21 cellular contexts compared by ENCODE assay signal in the genomic region with DNA sequence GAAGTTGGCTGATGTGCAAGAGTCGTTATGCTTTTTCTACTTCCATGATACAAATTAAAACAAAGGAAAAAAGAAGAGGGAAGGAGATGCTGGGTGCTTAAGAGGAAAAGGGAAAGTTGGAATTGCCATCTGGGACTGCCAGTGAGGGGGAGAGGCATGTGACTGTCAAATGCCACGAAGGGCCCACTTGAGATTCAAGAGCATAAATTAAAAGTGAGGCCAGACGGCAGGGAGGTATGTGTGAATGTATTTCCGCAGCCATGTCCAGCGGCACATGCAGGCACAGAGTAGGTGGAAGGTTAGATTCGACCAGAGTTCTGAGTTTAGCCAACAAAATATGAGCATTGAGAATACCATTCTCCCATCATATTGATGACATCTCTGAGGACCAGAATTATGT.
"Had no signal": no experiment of that assay in that cellular context is flagged by ENCODE, and none has a peak within 500 bp of the region (broad histone marks: within the 10 kb centered on the region; RNA-seq: fewer than 3 reads in every experiment).

No MANE protein-coding gene starts in this region.

- H3K27ac Mint-ChIP-seq: activated CD4-positive, alpha-beta T cell treated with anti-CD3 and anti-CD28 coated beads, Interleukin-2, amount 10 ng/mL, durations not matched to agents 7 days and 5 days; activated naive CD4-positive, alpha-beta T cell treated with anti-CD3 and anti-CD28 coated beads, Interleukin-2, amount 10 ng/mL, durations not matched to agents 7 days and 5 days; activated naive CD8-positive, alpha-beta T cell treated with anti-CD3 and anti-CD28 coated beads, Interleukin-2, amount 50 U/mL, for 24 hours; brain; nephron; stimulated activated effector memory CD8-positive, alpha-beta T cell treated with anti-CD3 and anti-CD28 coated beads, Interleukin-12 subunit alpha, Interleukin-12 subunit beta, amount 100 ng/mL, for 72 hours had no signal

- H3K4me1 Mint-ChIP-seq: activated CD4-positive, alpha-beta T cell treated with anti-CD3 and anti-CD28 coated beads, Interleukin-2, amount 10 ng/mL, durations not matched to agents 7 days and 5 days; activated naive CD4-positive, alpha-beta T cell treated with anti-CD3 and anti-CD28 coated beads, Interleukin-2, amount 10 ng/mL, durations not matched to agents 7 days and 5 days; activated naive CD8-positive, alpha-beta T cell treated with anti-CD3 and anti-CD28 coated beads, Interleukin-2, amount 50 U/mL, for 24 hours; stimulated activated effector memory CD8-positive, alpha-beta T cell treated with anti-CD3 and anti-CD28 coated beads, Interleukin-12 subunit alpha, Interleukin-12 subunit beta, amount 100 ng/mL, for 72 hours had no signal

- H3K27me3 ChIP-seq: stomach had no signal

- H3K4me3 ChIP-seq: smooth muscle cell, stomach had no signal

- DNase-seq: activated CD4-positive, alpha-beta T cell treated with anti-CD3 and anti-CD28 coated beads, Interleukin-2, amount 10 ng/mL, durations not matched to agents 7 days and 5 days; activated CD8-positive, alpha-beta memory T cell treated with anti-CD3 and anti-CD28 coated beads, Interleukin-2, amount 50 U/mL, for 4 hours; activated effector memory CD4-positive, alpha-beta T cell treated with Interleukin-2 at 50 U/mL for 16 hours; activated naive CD4-positive, alpha-beta T cell treated with anti-CD3 and anti-CD28 coated beads, Interleukin-2, amount 10 ng/mL, durations not matched to agents 7 days and 5 days; activated naive CD8-positive, alpha-beta T cell treated with anti-CD3 and anti-CD28 coated beads, Interleukin-2, amount 50 U/mL, for 24 hours; activated T-cell treated with anti-CD3 and anti-CD28 coated beads, Interleukin-2, amount 50 U/mL, for 4 hours; anterior cingulate cortex; cortex of kidney; erythroblast; kidney; mammary epithelial cell; midbrain; stimulated activated CD4-positive, alpha-beta T cell treated with anti-CD3 and anti-CD28 coated beads, Interleukin-4, amount 100 ng/mL, for 24 hours; stomach; trophoblast cell had no signal

- H3K9me3 Mint-ChIP-seq: activated CD4-positive, alpha-beta T cell treated with anti-CD3 and anti-CD28 coated beads, Interleukin-2, amount 10 ng/mL, durations not matched to agents 7 days and 5 days; activated naive CD4-positive, alpha-beta T cell treated with anti-CD3 and anti-CD28 coated beads, Interleukin-2, amount 10 ng/mL, durations not matched to agents 7 days and 5 days; activated naive CD8-positive, alpha-beta T cell treated with anti-CD3 and anti-CD28 coated beads, Interleukin-2, amount 50 U/mL, for 24 hours; activated T-cell treated with anti-CD3 and anti-CD28 coated beads, Interleukin-2, amount 50 U/mL, for 4 hours; brain; nephron; stimulated activated effector memory CD8-positive, alpha-beta T cell treated with anti-CD3 and anti-CD28 coated beads, Interleukin-12 subunit alpha, Interleukin-12 subunit beta, amount 100 ng/mL, for 72 hours had no signal

- H3K36me3 ChIP-seq: stomach had no signal

- H3K4me3 Mint-ChIP-seq: activated CD4-positive, alpha-beta T cell treated with anti-CD3 and anti-CD28 coated beads, Interleukin-2, amount 10 ng/mL, durations not matched to agents 7 days and 5 days; activated naive CD4-positive, alpha-beta T cell treated with anti-CD3 and anti-CD28 coated beads, Interleukin-2, amount 10 ng/mL, durations not matched to agents 7 days and 5 days; activated naive CD8-positive, alpha-beta T cell treated with anti-CD3 and anti-CD28 coated beads, Interleukin-2, amount 50 U/mL, for 24 hours; activated T-cell treated with anti-CD3 and anti-CD28 coated beads, Interleukin-2, amount 50 U/mL, for 4 hours; brain; nephron; stimulated activated effector memory CD8-positive, alpha-beta T cell treated with anti-CD3 and anti-CD28 coated beads, Interleukin-12 subunit alpha, Interleukin-12 subunit beta, amount 100 ng/mL, for 72 hours had no signal

- H3K36me3 Mint-ChIP-seq: activated naive CD4-positive, alpha-beta T cell treated with anti-CD3 and anti-CD28 coated beads, Interleukin-2, amount 10 ng/mL, durations not matched to agents 7 days and 5 days; brain; stimulated activated effector memory CD8-positive, alpha-beta T cell treated with anti-CD3 and anti-CD28 coated beads, Interleukin-12 subunit alpha, Interleukin-12 subunit beta, amount 100 ng/mL, for 72 hours had no signal

- FAIRE-seq: endometrium, frontal cortex, kidney had no signal
